Comparison of ENCODE assay signal across 1 cellular context in the genomic region with DNA sequence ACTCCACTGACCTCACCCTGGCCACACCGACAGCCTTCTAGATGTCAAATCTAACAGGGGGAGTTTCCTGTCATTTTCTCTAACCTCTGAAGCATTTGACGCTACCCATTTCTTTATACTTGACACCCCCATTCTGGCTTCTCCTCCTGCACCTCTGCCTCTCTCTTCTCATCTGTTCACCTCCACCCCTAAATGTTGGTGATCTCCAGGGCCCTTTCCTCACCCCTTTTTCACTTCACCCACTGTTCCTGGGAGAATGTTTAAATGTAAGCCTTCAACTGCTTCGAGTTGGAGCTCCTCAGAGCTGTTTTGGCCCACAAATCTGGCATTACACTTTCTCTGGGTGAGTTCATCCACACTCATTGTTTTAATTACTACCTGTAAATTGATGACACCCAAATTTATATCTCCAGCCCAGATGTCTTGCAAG.
TF ChIP-seq lines count a peak whose summit lies in the region.

No MANE protein-coding gene starts in this region.

TF ChIP-seq in WTC11, 78 proteins besides CTCF, POLR2A, EP300 and RAD21 (continued from another document):
- TF ChIP-seq, protein P1, sequence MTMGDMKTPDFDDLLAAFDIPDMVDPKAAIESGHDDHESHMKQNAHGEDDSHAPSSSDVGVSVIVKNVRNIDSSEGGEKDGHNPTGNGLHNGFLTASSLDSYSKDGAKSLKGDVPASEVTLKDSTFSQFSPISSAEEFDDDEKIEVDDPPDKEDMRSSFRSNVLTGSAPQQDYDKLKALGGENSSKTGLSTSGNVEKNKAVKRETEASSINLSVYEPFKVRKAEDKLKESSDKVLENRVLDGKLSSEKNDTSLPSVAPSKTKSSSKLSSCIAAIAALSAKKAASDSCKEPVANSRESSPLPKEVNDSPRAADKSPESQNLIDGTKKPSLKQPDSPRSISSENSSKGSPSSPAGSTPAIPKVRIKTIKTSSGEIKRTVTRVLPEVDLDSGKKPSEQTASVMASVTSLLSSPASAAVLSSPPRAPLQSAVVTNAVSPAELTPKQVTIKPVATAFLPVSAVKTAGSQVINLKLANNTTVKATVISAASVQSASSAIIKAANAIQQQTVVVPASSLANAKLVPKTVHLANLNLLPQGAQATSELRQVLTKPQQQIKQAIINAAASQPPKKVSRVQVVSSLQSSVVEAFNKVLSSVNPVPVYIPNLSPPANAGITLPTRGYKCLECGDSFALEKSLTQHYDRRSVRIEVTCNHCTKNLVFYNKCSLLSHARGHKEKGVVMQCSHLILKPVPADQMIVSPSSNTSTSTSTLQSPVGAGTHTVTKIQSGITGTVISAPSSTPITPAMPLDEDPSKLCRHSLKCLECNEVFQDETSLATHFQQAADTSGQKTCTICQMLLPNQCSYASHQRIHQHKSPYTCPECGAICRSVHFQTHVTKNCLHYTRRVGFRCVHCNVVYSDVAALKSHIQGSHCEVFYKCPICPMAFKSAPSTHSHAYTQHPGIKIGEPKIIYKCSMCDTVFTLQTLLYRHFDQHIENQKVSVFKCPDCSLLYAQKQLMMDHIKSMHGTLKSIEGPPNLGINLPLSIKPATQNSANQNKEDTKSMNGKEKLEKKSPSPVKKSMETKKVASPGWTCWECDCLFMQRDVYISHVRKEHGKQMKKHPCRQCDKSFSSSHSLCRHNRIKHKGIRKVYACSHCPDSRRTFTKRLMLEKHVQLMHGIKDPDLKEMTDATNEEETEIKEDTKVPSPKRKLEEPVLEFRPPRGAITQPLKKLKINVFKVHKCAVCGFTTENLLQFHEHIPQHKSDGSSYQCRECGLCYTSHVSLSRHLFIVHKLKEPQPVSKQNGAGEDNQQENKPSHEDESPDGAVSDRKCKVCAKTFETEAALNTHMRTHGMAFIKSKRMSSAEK (CRISPR knock-in tag; IDR thresholded peaks at IDR 0.05; ENCODE audit: borderline replicate concordance), result no peak
- no peak for TF ChIP-seq GTF2I (CRISPR knock-in tag; conservative IDR thresholded peaks at IDR 0.05)
- no peak for TF ChIP-seq NR3C1 (CRISPR knock-in tag; conservative IDR thresholded peaks at IDR 0.05; ENCODE audit: low read depth)
- TF ChIP-seq SMAD3 (CRISPR knock-in tag; IDR thresholded peaks at IDR 0.05; ENCODE audit: borderline replicate concordance), result no peak
TF ChIP-seq in WTC11: peak in this region for 0.
